25 cellular contexts compared by ENCODE assay signal in genomic region chr6:41338654-41339053, GRCh38. TPM values are rescaled to one million over a fixed set of nuclear protein-coding genes. Genes with fewer than 3 reads are reported as not detected.
"Had no signal": no experiment of that assay in that cellular context is flagged by ENCODE, and none has a peak within 500 bp of the region (broad histone marks: within the 10 kb centered on the region; RNA-seq: fewer than 3 reads in every experiment).

No MANE protein-coding gene starts in this region.

- H3K4me3 Mint-ChIP-seq: IgD-negative memory B cell had no signal

- H3K9ac ChIP-seq: SK-N-SH had no signal

- ATAC-seq: Panc1, PC-3 had no signal

- H3K4me3 ChIP-seq: MG63 had no signal

- H3K9me3 Mint-ChIP-seq: IgD-negative memory B cell had no signal

- H3K9me2 ChIP-seq: SK-N-SH had no signal

- H3K27ac Mint-ChIP-seq: IgD-negative memory B cell had no signal

- H3K27ac ChIP-seq: HL-60, RWPE1 had no signal

- H3K4me2 ChIP-seq: SK-N-SH had no signal

- H3K36me3 Mint-ChIP-seq: IgD-negative memory B cell had no signal

- H3K9me3 ChIP-seq: MG63, SK-N-SH had no signal

- H3K36me3 ChIP-seq: MG63 had no signal

- DNase-seq: KBM-7; MG63; NCI-H1092; NCI-H1105 treated with DMSO at 0.1 percent for 48 hours; NCI-H1417 treated with DMSO at 0.1 percent for 48 hours; NCI-H146; NCI-H1694 treated with DMSO at 0.1 percent for 48 hours; NCI-H1930; NCI-H2081; NCI-H2107; NCI-H2227 treated with DMSO at 0.1 percent for 48 hours; NCI-H510A; NCI-H524 treated with DMSO at 0.1 percent for 48 hours; NCI-H69; NK-92 treated with Interleukin-12 subunit alpha and Interleukin-12 subunit beta, amount 100 ng/mL, for 24 hours; PC-3; SHP77; SK-N-SH; T-helper 1 cell had no signal

RNA-seq across cellular contexts. Expression of gene NCR2, which starts 3.2 kb away (rescaled TPM):
- total RNA-seq: OCI-LY7, PC-3, SK-MEL-5 had no signal
- polyA plus RNA-seq: IgD-negative memory B cell, SK-N-SH had no signal

RNA-seq across cellular contexts. Expression of gene TREM1, which starts 52.2 kb away (rescaled TPM):
- total RNA-seq: SK-MEL-5 had no signal
- polyA plus RNA-seq: SK-N-SH had no signal
